Comparison of ENCODE assay signal across 9 cellular contexts in the genomic region with DNA sequence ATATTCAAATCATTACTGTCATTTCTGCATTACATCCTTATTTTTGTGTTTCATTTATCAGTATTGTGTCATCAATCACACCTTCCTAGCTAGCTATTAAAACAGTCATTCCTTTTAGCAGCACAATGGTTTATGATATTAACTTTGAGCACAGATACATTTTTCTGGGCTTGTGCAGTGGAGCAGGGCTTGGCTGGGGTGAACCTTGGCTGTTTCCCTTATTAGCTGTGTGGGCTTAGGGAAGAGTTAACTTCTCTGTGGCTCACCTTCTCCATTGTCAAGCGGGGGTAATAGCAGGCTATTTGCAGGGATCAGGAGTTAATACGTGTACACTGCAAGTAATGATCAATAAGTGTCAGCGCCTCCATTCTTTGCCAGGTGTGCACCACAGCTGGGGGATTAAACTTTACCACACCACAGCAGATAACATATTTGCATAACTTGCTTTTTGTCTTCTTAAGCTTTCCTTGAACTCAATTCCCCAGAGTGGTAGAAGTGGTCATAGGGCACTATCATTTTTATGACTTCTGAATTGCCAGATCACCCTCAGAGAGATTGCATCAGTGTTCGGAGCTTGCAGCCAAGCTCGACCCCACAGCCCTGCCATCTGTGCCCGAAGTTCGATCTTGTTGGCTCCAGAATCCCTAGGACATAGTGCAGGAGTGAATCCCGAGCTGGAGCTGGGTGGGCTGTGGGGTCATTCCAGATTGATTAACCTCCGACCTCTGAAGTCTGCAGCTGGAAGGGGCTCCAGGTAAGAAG. TPM values are rescaled to one million over a fixed set of nuclear protein-coding genes. Genes with fewer than 3 reads are reported as not detected.
DNase-seq lines count a peak whose midpoint lies in the region; ATAC-seq and FAIRE-seq lines count a peak whose summit lies in the region.
"Had no signal": no experiment of that assay in that cellular context is flagged by ENCODE, and none has a peak within 500 bp of the region (broad histone marks: within the 10 kb centered on the region; RNA-seq: fewer than 3 reads in every experiment).

No MANE protein-coding gene starts in this region.

- peak overlapping the region; percentile 91 for H3K4me3 Mint-ChIP-seq in activated CD4-positive, alpha-beta T cell treated with anti-CD3 and anti-CD28 coated beads, Interleukin-2, amount 10 ng/mL, durations not matched to agents 24 days and 14 days

- peaks cover 3% of the 10 kb centered on the region for H3K36me3 Mint-ChIP-seq in activated CD4-positive, alpha-beta T cell treated with anti-CD3 and anti-CD28 coated beads, Interleukin-2, amount 10 ng/mL, durations not matched to agents 24 days and 14 days (ENCODE audit: low read depth)

- no peak for DNase-seq in activated CD4-positive, alpha-beta T cell treated with anti-CD3 and anti-CD28 coated beads, Interleukin-2, amount 10 ng/mL, durations not matched to agents 24 days and 14 days
- DNase-seq in activated CD4-positive, alpha-beta T cell treated with anti-CD3 and anti-CD28 coated beads, Interleukin-2, amount 50 U/mL, for 48 hours: no peak
- DNase-seq in NCI-H69 (lab: John Stamatoyannopoulos, UW) (peak; percentile 26), small intestine (peak; percentile 35), SW 1271 (lab: John Stamatoyannopoulos, UW) (no peak), middle frontal gyrus (ENCODE audit: extremely low spot score, low spot score) (no peak)

- FAIRE-seq in small intestine (lab: Jason Lieb, UNC): no peak
- FAIRE-seq: islet of Langerhans had no signal

- peak overlapping the region; percentile 41 for H3K27ac Mint-ChIP-seq in activated CD4-positive, alpha-beta T cell treated with anti-CD3 and anti-CD28 coated beads, Interleukin-2, amount 10 ng/mL, durations not matched to agents 24 days and 14 days

- peaks cover 30 to 33% of the 10 kb centered on the region in 2 donors for H3K4me1 ChIP-seq in duodenal mucosa (ENCODE audit: control insufficient read depth in 1 of 2, insufficient read depth in 2 of 2, low read length in 2 of 2)
- peaks cover 0 to 2% of the 10 kb centered on the region in 2 donors for H3K4me1 ChIP-seq in small intestine (ENCODE audit: control insufficient read depth in 2 of 2, insufficient read depth in 1 of 2, low read depth in 1 of 2, low read length in 1 of 2)

- 19 to 64% (median 37%) methylated on average over 9 of the region's 9 CpGs for WGBS in small intestine, 3 donors

- H3K27me3 Mint-ChIP-seq in activated CD4-positive, alpha-beta T cell treated with anti-CD3 and anti-CD28 coated beads, Interleukin-2, amount 10 ng/mL, durations not matched to agents 24 days and 14 days: peaks cover 9% of the 10 kb centered on the region

- H3K9me3 ChIP-seq in duodenal mucosa (ENCODE audit: control insufficient read depth in 1 of 2, low read length in 2 of 2): no peaks in the 10 kb centered on the region
- H3K9me3 ChIP-seq in small intestine (ENCODE audit: control insufficient read depth, low read depth): no peaks in the 10 kb centered on the region

- no peak for ATAC-seq in GM19351 (IDR thresholded peaks at IDR 0.05; ENCODE audit: unreplicated experiment)

- H3K36me3 ChIP-seq in duodenal mucosa (ENCODE audit: control insufficient read depth in 1 of 2, insufficient read depth in 2 of 2, low read length in 2 of 2): no peaks in the 10 kb centered on the region
- no peaks in the 10 kb centered on the region for H3K36me3 ChIP-seq in small intestine (ENCODE audit: control insufficient read depth in 2 of 2, insufficient read depth in 2 of 2, low read length in 2 of 2)

- intact Hi-C loops in activated CD4-positive, alpha-beta T cell treated with anti-CD3 and anti-CD28 coated beads, Interleukin-2, amount 10 ng/mL, durations not matched to agents 24 days and 14 days (cut with micrococcal nuclease): loop anchor here (5.0 kb wide), 2 partner anchors 161 to 376 kb away; partner anchors contain the start of genes GINS1 and NANP

- H3K4me1 Mint-ChIP-seq in activated CD4-positive, alpha-beta T cell treated with anti-CD3 and anti-CD28 coated beads, Interleukin-2, amount 10 ng/mL, durations not matched to agents 24 days and 14 days: peaks cover 27% of the 10 kb centered on the region

- peak overlapping the region; percentile 60 to 86 for H3K9ac ChIP-seq in duodenal mucosa (ENCODE audit: low read depth in 1 of 2, low read length in 2 of 2)

- H3K27ac ChIP-seq in duodenal mucosa (ENCODE audit: low read depth, low read length) (no peak overlapping the region), small intestine (ENCODE audit: low read depth in 1 of 2, low read length in 1 of 2) (peak overlapping the region in 1 of 2 donors; percentile 91)

- H3K4me3 ChIP-seq in duodenal mucosa (ENCODE audit: low read depth in 1 of 2, low read length in 2 of 2) (peak overlapping the region; percentile 84 to 97), small intestine (ENCODE audit: low read depth in 1 of 2, low read length in 2 of 2) (peak overlapping the region in 1 of 2 donors; percentile 25)

- no peaks in the 10 kb centered on the region for H3K9me3 Mint-ChIP-seq in activated CD4-positive, alpha-beta T cell treated with anti-CD3 and anti-CD28 coated beads, Interleukin-2, amount 10 ng/mL, durations not matched to agents 24 days and 14 days

- H3K27me3 ChIP-seq in duodenal mucosa (ENCODE audit: control insufficient read depth in 1 of 2, insufficient read depth in 2 of 2, low read length in 2 of 2): no peaks in the 10 kb centered on the region
- H3K27me3 ChIP-seq in small intestine (ENCODE audit: control insufficient read depth in 2 of 2, insufficient read depth in 2 of 2, low read length in 2 of 2): no peaks in the 10 kb centered on the region

RNA-seq across cellular contexts. Expression of gene PYGB, which starts 1.5 kb away (rescaled TPM):
- total RNA-seq in activated CD4-positive, alpha-beta T cell treated with anti-CD3 and anti-CD28 coated beads, Interleukin-2, amount 10 ng/mL, durations not matched to agents 24 days and 14 days: 36.0 and 36.6 TPM in 2 replicates
- polyA plus RNA-seq in small intestine: 10 to 100 TPM; 25.7 to 37.0 (median 28.4) TPM

RNA-seq across cellular contexts. Expression of gene ENTPD6, which starts 50.9 kb away (rescaled TPM):
- total RNA-seq in activated CD4-positive, alpha-beta T cell treated with anti-CD3 and anti-CD28 coated beads, Interleukin-2, amount 10 ng/mL, durations not matched to agents 24 days and 14 days: 42.1 and 44.2 TPM in 2 replicates
- 100 to 1,000 TPM in 2 of 3 donors, 10 to 100 TPM in 1; 84.1 to 242 (median 163) TPM for polyA plus RNA-seq in small intestine

Comparison
In these comparisons a context has a peak if more than half of its experiments do, and no peak if none do; other contexts are left out.
1. DNase-seq: peak in NCI-H69 (single experiment) and small intestine (single experiment); none in activated CD4-positive, alpha-beta T cell treated with anti-CD3 and anti-CD28 coated beads, Interleukin-2, amount 10 ng/mL, durations not matched to agents 24 days and 14 days (single experiment), activated CD4-positive, alpha-beta T cell treated with anti-CD3 and anti-CD28 coated beads, Interleukin-2, amount 50 U/mL, for 48 hours (0 of 2), SW 1271 (0 of 2) and middle frontal gyrus (single experiment).